In genomic region chr5:90066920-90067319, GRCh38 we compare ENCODE assay signal across 27 cellular contexts.
"Had no signal": no experiment of that assay in that cellular context is flagged by ENCODE, and none has a peak within 500 bp of the region (broad histone marks: within the 10 kb centered on the region; RNA-seq: fewer than 3 reads in every experiment).

No MANE protein-coding gene starts in this region.

- FAIRE-seq: endothelial cell of umbilical vein, frontal cortex had no signal

- H3K4me2 ChIP-seq: hepatocyte had no signal

- H3K27ac Mint-ChIP-seq: dendritic cell treated with granulocyte-macrophage colony-stimulating factor and Interleukin-4, amounts not matched to agents 40 ng/mL and 50 ng/mL, for 4 days; effector memory CD8-positive, alpha-beta T cell had no signal

- H3K9me3 Mint-ChIP-seq: dendritic cell treated with granulocyte-macrophage colony-stimulating factor and Interleukin-4, amounts not matched to agents 40 ng/mL and 50 ng/mL, for 4 days had no signal

- H3K27ac ChIP-seq: colonic mucosa, coronary artery, dorsolateral prefrontal cortex, epithelial cell of prostate, esophagus muscularis mucosa, esophagus squamous epithelium, foreskin keratinocyte, gastrocnemius medialis, gastroesophageal sphincter, heart left ventricle, heart right ventricle, hepatocyte had no signal

- H3K36me3 ChIP-seq: colonic mucosa, esophagus muscularis mucosa, esophagus squamous epithelium, gastrocnemius medialis, gastroesophageal sphincter, heart left ventricle, heart right ventricle had no signal

- H2AFZ ChIP-seq: hepatocyte had no signal

- H3K9me3 ChIP-seq: colonic mucosa, esophagus squamous epithelium, gastrocnemius medialis had no signal

- ATAC-seq: effector memory CD8-positive, alpha-beta T cell; esophagus mucosa; foreskin keratinocyte; gastrocnemius medialis; gastroesophageal sphincter; heart left ventricle; heart right ventricle had no signal

- H3K4me1 ChIP-seq: colonic mucosa, esophagus muscularis mucosa, esophagus squamous epithelium, foreskin keratinocyte, gastrocnemius medialis, gastroesophageal sphincter, heart left ventricle, heart right ventricle had no signal

- H3K4me3 ChIP-seq: colonic mucosa, coronary artery, dorsolateral prefrontal cortex, esophagus muscularis mucosa, esophagus squamous epithelium, gastrocnemius medialis, gastroesophageal sphincter, heart left ventricle, heart right ventricle, hepatocyte had no signal

- H3K27me3 Mint-ChIP-seq: dendritic cell treated with granulocyte-macrophage colony-stimulating factor and Interleukin-4, amounts not matched to agents 40 ng/mL and 50 ng/mL, for 4 days; effector memory CD8-positive, alpha-beta T cell had no signal

- H3K79me2 ChIP-seq: hepatocyte had no signal

- DNase-seq: colonic mucosa; cortex of kidney; dermis blood vessel endothelial cell; dorsolateral prefrontal cortex; effector CD4-positive, alpha-beta T cell; effector CD8-positive, alpha-beta T cell; effector memory CD4-positive, alpha-beta T cell; effector memory CD8-positive, alpha-beta T cell; erythroblast; esophagus squamous epithelium; foreskin fibroblast; foreskin keratinocyte; foreskin melanocyte; gastrocnemius medialis; glutamatergic neuron; head of caudate nucleus; heart left ventricle; heart right ventricle had no signal

- H3K27me3 ChIP-seq: colonic mucosa, dorsolateral prefrontal cortex, esophagus muscularis mucosa, esophagus squamous epithelium, foreskin keratinocyte, gastrocnemius medialis, gastroesophageal sphincter, heart left ventricle, heart right ventricle, hepatocyte had no signal

- H3K4me3 Mint-ChIP-seq: dendritic cell treated with granulocyte-macrophage colony-stimulating factor and Interleukin-4, amounts not matched to agents 40 ng/mL and 50 ng/mL, for 4 days; effector memory CD8-positive, alpha-beta T cell had no signal
